Comparison of ENCODE assay signal across 19 cellular contexts in genomic region chr3:129100274-129100673, GRCh38. TPM values are rescaled to one million over a fixed set of nuclear protein-coding genes. Genes with fewer than 3 reads are reported as not detected.
"Had no signal": no experiment of that assay in that cellular context is flagged by ENCODE, and none has a peak within 500 bp of the region (broad histone marks: within the 10 kb centered on the region; RNA-seq: fewer than 3 reads in every experiment).

No MANE protein-coding gene starts in this region.

- H3K9me3 Mint-ChIP-seq: activated T-helper 2 cell treated with anti-CD3 and anti-CD28 coated beads, Interferon-gamma antibody, Interleukin-2, Interleukin-4, amounts not matched to agents 10 μg/mL and 5 μg/mL and 100 μg/mL, durations not matched to agents 14 hours and 24 hours and 36 hours had no signal

- H3K27ac ChIP-seq: epithelial cell of prostate, ovary, sigmoid colon, spleen, thyroid gland had no signal

- H3K27me3 ChIP-seq: ovary, sigmoid colon, spleen, thyroid gland had no signal

- DNase-seq: activated CD4-positive, alpha-beta T cell treated with anti-CD3 and anti-CD28 coated beads, Interleukin-2, amount 50 U/mL, for 48 hours; activated CD8-positive, alpha-beta memory T cell treated with anti-CD3 and anti-CD28 coated beads, Interleukin-2, amount 50 U/mL, for 4 hours; foreskin melanocyte; ovary; sigmoid colon; spleen; T-helper 9 cell; thyroid gland had no signal

- H3K4me3 ChIP-seq: lung, ovary, sigmoid colon, spleen, thyroid gland had no signal

- H3K4me3 Mint-ChIP-seq: mesothelial cell of epicardium had no signal

- H3K4me1 ChIP-seq: sigmoid colon had no signal

- H3K9me3 ChIP-seq: ovary, sigmoid colon, spleen, thyroid gland had no signal

- H3K36me3 ChIP-seq: ovary, sigmoid colon, thyroid gland had no signal

- H3K27ac Mint-ChIP-seq: mesothelial cell of epicardium had no signal

RNA-seq across cellular contexts. Expression of gene GP9, which starts 39.7 kb away (rescaled TPM):
- total RNA-seq: activated T-helper 2 cell treated with anti-CD3 and anti-CD28 coated beads, Interferon-gamma antibody, Interleukin-2, Interleukin-4, amounts not matched to agents 10 μg/mL and 5 μg/mL and 100 μg/mL, durations not matched to agents 14 hours and 24 hours and 36 hours; astrocyte; chondrocyte; dermis microvascular lymphatic vessel endothelial cell; fibroblast of lung; mesothelial cell of epicardium; ovary; pulmonary artery endothelial cell; sigmoid colon; SK-MEL-5; thyroid gland; urinary bladder had no signal
- polyA plus RNA-seq: fibroblast of lung, ovary, urinary bladder had no signal
